Comparison of ENCODE assay signal across 8 cellular contexts in genomic region chr14:31026076-31026394, GRCh38. TPM values are rescaled to one million over a fixed set of nuclear protein-coding genes. Genes with fewer than 3 reads are reported as not detected.
DNase-seq lines count a peak whose midpoint lies in the region; ATAC-seq and FAIRE-seq lines count a peak whose summit lies in the region.

A gene with protein sequence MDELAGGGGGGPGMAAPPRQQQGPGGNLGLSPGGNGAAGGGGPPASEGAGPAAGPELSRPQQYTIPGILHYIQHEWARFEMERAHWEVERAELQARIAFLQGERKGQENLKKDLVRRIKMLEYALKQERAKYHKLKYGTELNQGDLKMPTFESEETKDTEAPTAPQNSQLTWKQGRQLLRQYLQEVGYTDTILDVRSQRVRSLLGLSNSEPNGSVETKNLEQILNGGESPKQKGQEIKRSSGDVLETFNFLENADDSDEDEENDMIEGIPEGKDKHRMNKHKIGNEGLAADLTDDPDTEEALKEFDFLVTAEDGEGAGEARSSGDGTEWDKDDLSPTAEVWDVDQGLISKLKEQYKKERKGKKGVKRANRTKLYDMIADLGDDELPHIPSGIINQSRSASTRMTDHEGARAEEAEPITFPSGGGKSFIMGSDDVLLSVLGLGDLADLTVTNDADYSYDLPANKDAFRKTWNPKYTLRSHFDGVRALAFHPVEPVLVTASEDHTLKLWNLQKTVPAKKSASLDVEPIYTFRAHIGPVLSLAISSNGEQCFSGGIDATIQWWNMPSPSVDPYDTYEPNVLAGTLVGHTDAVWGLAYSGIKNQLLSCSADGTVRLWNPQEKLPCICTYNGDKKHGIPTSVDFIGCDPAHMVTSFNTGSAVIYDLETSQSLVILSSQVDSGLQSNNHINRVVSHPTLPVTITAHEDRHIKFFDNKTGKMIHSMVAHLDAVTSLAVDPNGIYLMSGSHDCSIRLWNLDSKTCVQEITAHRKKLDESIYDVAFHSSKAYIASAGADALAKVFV (minus strand): TSS chr14:31026379. CDS start chr14:31026185, 194 bp downstream.

- H3K4me1 Mint-ChIP-seq in activated naive CD8-positive, alpha-beta T cell treated with anti-CD3 and anti-CD28 coated beads, Interleukin-2, amount 50 U/mL, for 24 hours = peaks cover 51% of the 10 kb centered on the region

- peak within 1 kb of the TSS; percentile 89 for H3K4me3 ChIP-seq in iPS-11a (ENCODE audit: low read depth, low read length)
- H3K4me3 ChIP-seq in small intestine (ENCODE audit: low read depth in 1 of 2, low read length in 2 of 2) = peak within 1 kb of the TSS; percentile 91 to 93

- 0% methylated on average over 19 to 29 of the region's 29 CpGs for WGBS in small intestine, 3 donors

- H3K27ac Mint-ChIP-seq in activated naive CD8-positive, alpha-beta T cell treated with anti-CD3 and anti-CD28 coated beads, Interleukin-2, amount 50 U/mL, for 24 hours = peak within 1 kb of the TSS; percentile 95

- no peaks in the 10 kb centered on the region for H3K9me3 ChIP-seq in small intestine (ENCODE audit: control insufficient read depth, low read depth)

- peak within 1 kb of the TSS; percentile 85 for H3K4me3 Mint-ChIP-seq in activated naive CD8-positive, alpha-beta T cell treated with anti-CD3 and anti-CD28 coated beads, Interleukin-2, amount 50 U/mL, for 24 hours

- peaks cover 0 to 2% of the 10 kb centered on the region in 2 donors for H3K4me1 ChIP-seq in small intestine (ENCODE audit: control insufficient read depth in 2 of 2, insufficient read depth in 1 of 2, low read depth in 1 of 2, low read length in 1 of 2)

- peak; percentile 1 for DNase-seq in activated CD8-positive, alpha-beta memory T cell treated with anti-CD3 and anti-CD28 coated beads, Interleukin-2, amount 50 U/mL, for 24 hours (ENCODE audit: extremely low read depth)
- DNase-seq in activated CD8-positive, alpha-beta memory T cell treated with anti-CD3 and anti-CD28 coated beads, Interleukin-2, amount 50 U/mL, for 4 hours = no peak
- DNase-seq in activated naive CD8-positive, alpha-beta T cell treated with anti-CD3 and anti-CD28 coated beads, Interleukin-2, amount 50 U/mL, for 24 hours = no peak
- DNase-seq in small intestine (no peak), GM19238 (ENCODE audit: insufficient read length, low spot score) (no peak), NCI-H1436 treated with DMSO at 0.1 percent for 48 hours (lab: John Stamatoyannopoulos, UW) (no peak), germinal center (ENCODE audit: low spot score) (no peak)

- no peak for ATAC-seq in activated naive CD8-positive, alpha-beta T cell treated with anti-CD3 and anti-CD28 coated beads, Interleukin-2, amount 50 U/mL, for 24 hours

- H3K27me3 ChIP-seq in small intestine (ENCODE audit: control insufficient read depth in 2 of 2, insufficient read depth in 2 of 2, low read length in 2 of 2) = no peaks in the 10 kb centered on the region

- no peaks in the 10 kb centered on the region for H3K27me3 Mint-ChIP-seq in activated naive CD8-positive, alpha-beta T cell treated with anti-CD3 and anti-CD28 coated beads, Interleukin-2, amount 50 U/mL, for 24 hours

- FAIRE-seq in small intestine (lab: Jason Lieb, UNC) = no peak

- H3K36me3 Mint-ChIP-seq in activated naive CD8-positive, alpha-beta T cell treated with anti-CD3 and anti-CD28 coated beads, Interleukin-2, amount 50 U/mL, for 24 hours (ENCODE audit: low read depth) = peaks cover 9% of the 10 kb centered on the region

- H3K9me3 Mint-ChIP-seq in activated naive CD8-positive, alpha-beta T cell treated with anti-CD3 and anti-CD28 coated beads, Interleukin-2, amount 50 U/mL, for 24 hours = no peaks in the 10 kb centered on the region

- H3K27ac ChIP-seq in small intestine (ENCODE audit: low read depth in 1 of 2, low read length in 1 of 2) = peak within 1 kb of the TSS; percentile 97

- H3K36me3 ChIP-seq in small intestine (ENCODE audit: control insufficient read depth in 2 of 2, insufficient read depth in 2 of 2, low read length in 2 of 2) = peaks cover 0 to 1% of the 10 kb centered on the region in 2 donors

RNA-seq across cellular contexts. Expression of the gene that starts here (rescaled TPM):
- polyA plus RNA-seq in small intestine = 10 to 100 TPM in 2 of 3 donors, 1 to 10 TPM in 1; 9.7 to 13.2 (median 10.5) TPM
